Comparison of ENCODE assay signal across 8 cellular contexts in genomic region chr7:23530901-23531793, GRCh38. TPM values are rescaled to one million over a fixed set of nuclear protein-coding genes. Genes with fewer than 3 reads are reported as not detected.
DNase-seq lines count a peak whose midpoint lies in the region; ATAC-seq and TF ChIP-seq lines count a peak whose summit lies in the region.

No MANE protein-coding gene starts in this region.

- intact Hi-C loops in A673 (cut with micrococcal nuclease; ENCODE audit: unreplicated experiment), result loop anchor here (2.0 kb wide), 1 partner anchor 60 kb away; the partner anchor contains the start of gene IGF2BP3

- peaks cover 38% of the 10 kb centered on the region for H3K4me1 ChIP-seq in A673 (ENCODE audit: insufficient read depth, low read length, poor library complexity, severe bottlenecking)

- H3K4me3 ChIP-seq in A673 (ENCODE audit: low read depth, low read length, poor library complexity, severe bottlenecking), result peak overlapping the region; percentile 80

- DNase-seq in A673 (ENCODE audit: low spot score), result peak; percentile 77
- DNase-seq in NCI-H460 (ENCODE audit: extremely low read depth, low read depth), result peak; percentile 4
- peak; percentile 81 for DNase-seq in activated CD8-positive, alpha-beta memory T cell treated with anti-CD3 and anti-CD28 coated beads for 24 hours
- DNase-seq in effector CD8-positive, alpha-beta T cell (lab: John Stamatoyannopoulos, UW), result peak; percentile 39
- DNase-seq in medulla oblongata (ENCODE audit: extremely low spot score), result peak; percentile 60
- DNase-seq in stimulated activated CD8-positive, alpha-beta memory T cell treated with anti-CD3 and anti-CD28 coated beads, Interleukin-12 subunit alpha, Interleukin-12 subunit beta, amount 100 ng/mL, for 24 hours (ENCODE audit: extremely low read depth), result peak; percentile 21

- CTCF ChIA-PET in A673 (lab: Charles Lee), result no interaction called here

- no peaks in the 10 kb centered on the region for H3K9me3 ChIP-seq in A673 (ENCODE audit: low read depth, low read length, poor library complexity, severe bottlenecking)

- POLR2A ChIA-PET in A673 (lab: Charles Lee; ENCODE audit: low non-redundant PET), result interaction anchor here (0.7 kb wide), 3 partner anchors 74 to 155 kb away, joined by 3 to 5 read pairs (median 3); no protein-coding TSS in a partner anchor

- no peak for TF ChIP-seq CTCF in A673 (conservative IDR thresholded peaks at IDR 0.05; ENCODE audit: low read depth, low read length)

- TF ChIP-seq POLR2A in GM18505 (IDR thresholded peaks at IDR 0.05; ENCODE audit: borderline replicate concordance, extremely low read depth, insufficient read depth, insufficient read length), result no peak

- peak overlapping the region; percentile 99 for H3K27ac ChIP-seq in A673 (ENCODE audit: low read depth, low read length, poor library complexity, severe bottlenecking)

- H3K27me3 ChIP-seq in A673 (replicated peaks; ENCODE audit: insufficient read depth, low read depth, low read length, poor library complexity), result no peaks in the 10 kb centered on the region

- no peaks in the 10 kb centered on the region for H3K36me3 ChIP-seq in A673 (ENCODE audit: insufficient read depth, low read length, poor library complexity, severe bottlenecking)

- BruUV-seq in A673 (replicated peaks; lab: Mats Ljungman, UMichigan), result no TSS peak

- peak; percentile 22 for ATAC-seq in GM18505 (IDR thresholded peaks at IDR 0.05; ENCODE audit: unreplicated experiment)
- peak; percentile 25 for ATAC-seq in HG03039 (IDR thresholded peaks at IDR 0.05; ENCODE audit: unreplicated experiment)

RNA-seq across cellular contexts. Expression of gene TRA2A, which starts 0.6 kb away (rescaled TPM):
- total RNA-seq in A673 (2021), result 114 and 116 TPM in 2 replicates
- total RNA-seq in NCI-H460 (2014; rRNA removed; shearing (Covaris generic)), result 18.8 and 23.1 TPM in 2 replicates
- polyA plus RNA-seq in NCI-H460 (2014; cell fraction: nucleus; rRNA removed), result 26.3 and 41.3 TPM in 2 replicates

Comparison
In these comparisons a context has a peak if more than half of its experiments do, and no peak if none do; other contexts are left out.
1. Peak in every context shown above with its lines: DNase-seq, ATAC-seq, H3K4me3 ChIP-seq and H3K27ac ChIP-seq.
2. DNase-seq: peak in every context shown above with its lines; median percentile 81 in activated CD8-positive, alpha-beta memory T cell treated with anti-CD3 and anti-CD28 coated beads for 24 hours; 77 in A673; 60 in medulla oblongata; 39 in effector CD8-positive, alpha-beta T cell; 21 in stimulated activated CD8-positive, alpha-beta memory T cell treated with anti-CD3 and anti-CD28 coated beads, Interleukin-12 subunit alpha, Interleukin-12 subunit beta, amount 100 ng/mL, for 24 hours; 4 in NCI-H460.